ENCODE assay signal across 24 cellular contexts in the genomic region with DNA sequence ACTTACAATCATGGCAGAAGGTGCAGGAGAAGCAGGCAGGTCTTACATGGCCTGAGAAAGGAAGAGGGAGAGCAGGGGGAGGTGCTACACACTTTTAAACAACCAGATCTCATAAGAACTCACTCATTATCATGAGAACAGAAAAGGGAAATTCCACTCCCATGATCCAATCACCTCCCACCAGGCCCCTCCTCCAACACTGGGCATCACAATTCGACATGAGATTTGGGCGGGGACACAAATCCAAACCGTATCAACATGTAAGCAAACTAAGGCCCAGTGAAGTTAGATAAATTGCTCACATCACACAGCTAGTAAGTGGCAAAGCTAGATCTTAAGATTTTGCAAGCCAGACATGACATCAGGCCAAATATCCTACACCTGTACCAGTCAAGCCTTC.
"Had no signal": no experiment of that assay in that cellular context is flagged by ENCODE, and none has a peak within 500 bp of the region (broad histone marks: within the 10 kb centered on the region; RNA-seq: fewer than 3 reads in every experiment).

No MANE protein-coding gene starts in this region.

- H3K27ac Mint-ChIP-seq: activated naive CD8-positive, alpha-beta T cell treated with anti-CD3 and anti-CD28 coated beads, Interleukin-2, amount 10 ng/mL, durations not matched to agents 7 days and 5 days; T-helper 17 cell had no signal

- H3K4me1 ChIP-seq: adrenal gland, breast epithelium had no signal

- H3K27me3 ChIP-seq: adrenal gland, breast epithelium, SJSA1 had no signal

- H3K9me3 ChIP-seq: adrenal gland, breast epithelium, SJSA1 had no signal

- H3K4me3 ChIP-seq: adrenal gland, breast epithelium, coronary artery, SJSA1 had no signal

- H3K36me3 ChIP-seq: adrenal gland, breast epithelium, SJSA1, WERI-Rb-1 had no signal

- H3K4me3 Mint-ChIP-seq: activated naive CD8-positive, alpha-beta T cell treated with anti-CD3 and anti-CD28 coated beads, Interleukin-2, amount 10 ng/mL, durations not matched to agents 7 days and 5 days; T-helper 17 cell had no signal

- DNase-seq: activated CD4-positive, alpha-beta T cell treated with anti-CD3 and anti-CD28 coated beads for 4 hours; activated CD4-positive, alpha-beta T cell treated with anti-CD3 and anti-CD28 coated beads, Interleukin-2, amount 50 U/mL, for 48 hours; activated naive CD4-positive, alpha-beta T cell treated with anti-CD3 and anti-CD28 coated beads, Interleukin-2, amount 50 U/mL, for 16 hours; activated naive CD8-positive, alpha-beta T cell treated with anti-CD3 and anti-CD28 coated beads, Interleukin-2, amount 10 ng/mL, durations not matched to agents 7 days and 5 days; activated T-cell treated with anti-CD3 and anti-CD28 coated beads, Interleukin-2, amount 50 U/mL, for 48 hours; adrenal gland; anterior cingulate cortex; caudate nucleus; KBM-7; NCI-H1092; NCI-H1417; NCI-H2029; NCI-H2107; NCI-H510A treated with DMSO at 0.1 percent for 48 hours; NCI-H69; NK-92 treated with Interleukin-12 subunit alpha and Interleukin-12 subunit beta, amount 100 ng/mL, for 24 hours; PC-3; SHP77; SW 1271; T-helper 17 cell; WERI-Rb-1 had no signal

- H3K27me3 Mint-ChIP-seq: activated naive CD8-positive, alpha-beta T cell treated with anti-CD3 and anti-CD28 coated beads, Interleukin-2, amount 10 ng/mL, durations not matched to agents 7 days and 5 days; T-helper 17 cell had no signal

- H3K27ac ChIP-seq: adrenal gland, breast epithelium, coronary artery, SJSA1, WERI-Rb-1 had no signal
